ENCODE assay signal across 13 cellular contexts in genomic region chr4:153792893-153793227, GRCh38. TPM values are rescaled to one million over a fixed set of nuclear protein-coding genes. Genes with fewer than 3 reads are reported as not detected.
A peak's percentile ranks its signal among the peaks of the same experiment; 100 is the strongest.
DNase-seq lines count a peak whose midpoint lies in the region; FAIRE-seq and TF ChIP-seq lines count a peak whose summit lies in the region.
"Had no signal": no experiment of that assay in that cellular context is flagged by ENCODE, and none has a peak within 500 bp of the region (broad histone marks: within the 10 kb centered on the region; RNA-seq: fewer than 3 reads in every experiment).

No MANE protein-coding gene starts in this region.

- peak overlapping the region; percentile 23 for H3K4me3 ChIP-seq in astrocyte of the cerebellum (ENCODE audit: low read depth, low read length)
- H3K4me3 ChIP-seq in keratinocyte (ENCODE audit: control insufficient read depth in 2 of 3, extremely low read depth in 1 of 3, insufficient read depth in 2 of 3, low read depth in 1 of 3, low read length in 3 of 3), result no peak overlapping the region
- peak overlapping the region; percentile 63 to 71 for H3K4me3 ChIP-seq in stomach smooth muscle (ENCODE audit: low read length in 2 of 2)

- peaks cover 4% of the 10 kb centered on the region for H3K36me3 Mint-ChIP-seq in activated CD4-positive, alpha-beta memory T cell treated with anti-CD3 and anti-CD28 coated beads, Interleukin-2, amount 10 ng/mL, durations not matched to agents 7 days and 5 days (ENCODE audit: low read depth)
- no peaks in the 10 kb centered on the region for H3K36me3 Mint-ChIP-seq in activated CD4-positive, alpha-beta memory T cell treated with anti-CD3 and anti-CD28 coated beads for 36 hours

- H3K36me3 ChIP-seq in keratinocyte (ENCODE audit: control insufficient read depth in 2 of 2, extremely low read depth in 1 of 2, insufficient read depth in 2 of 2, low read length in 2 of 2) (no peaks in the 10 kb centered on the region), stomach smooth muscle (ENCODE audit: control insufficient read depth in 2 of 2, insufficient read depth in 2 of 2, low read length in 2 of 2) (no peaks in the 10 kb centered on the region)
- H3K36me3 ChIP-seq: neutrophil had no signal

- no peak overlapping the region for H3K27ac Mint-ChIP-seq in activated CD4-positive, alpha-beta memory T cell treated with anti-CD3 and anti-CD28 coated beads, Interleukin-2, amount 10 ng/mL, durations not matched to agents 7 days and 5 days
- H3K27ac Mint-ChIP-seq in activated CD4-positive, alpha-beta memory T cell treated with anti-CD3 and anti-CD28 coated beads for 36 hours, result no peak overlapping the region

- DNase-seq in activated CD4-positive, alpha-beta memory T cell treated with anti-CD3 and anti-CD28 coated beads, Interleukin-2, amount 10 ng/mL, durations not matched to agents 7 days and 5 days, result no peak
- no peak for DNase-seq in activated CD4-positive, alpha-beta memory T cell treated with anti-CD3 and anti-CD28 coated beads for 36 hours
- DNase-seq in astrocyte of the cerebellum (ENCODE audit: low read depth) (no peak), keratinocyte (ENCODE audit: low read depth, low spot score) (no peak), EL (no peak), NOMO-1 (lab: John Stamatoyannopoulos, UW; ENCODE audit: unreplicated experiment in 2 of 2) (no peak), NCI-H1694 (lab: John Stamatoyannopoulos, UW) (no peak)
- DNase-seq: ACHN, NCI-H1417 treated with DMSO at 0.1 percent for 48 hours had no signal

- H3K9me3 ChIP-seq in keratinocyte (ENCODE audit: control insufficient read depth, low read depth, low read length) (no peaks in the 10 kb centered on the region), stomach smooth muscle (ENCODE audit: control insufficient read depth in 2 of 2, low read length in 2 of 2) (no peaks in the 10 kb centered on the region)
- H3K9me3 ChIP-seq: neutrophil had no signal

- TF ChIP-seq CTCF in astrocyte of the cerebellum (IDR thresholded peaks at IDR 0.05; ENCODE audit: low read depth, low read length, missing control alignments) (no peak), keratinocyte (optimal IDR thresholded peaks at IDR 0.05 in 1 of 3, IDR thresholded peaks at IDR 0.05 in 1 of 3, conservative IDR thresholded peaks at IDR 0.05 in 1 of 3; ENCODE audit: extremely low read depth in 1 of 3, insufficient read depth in 2 of 3, low read length in 3 of 3) (no peak)

- H3K9me1 ChIP-seq in keratinocyte (ENCODE audit: control insufficient read depth, extremely low read depth, insufficient read depth, low read length), result no peaks in the 10 kb centered on the region

- CTCF ChIA-PET in activated CD4-positive, alpha-beta memory T cell treated with anti-CD3 and anti-CD28 coated beads, Interleukin-2, amount 10 ng/mL, durations not matched to agents 7 days and 5 days (lab: Charles Lee), result no interaction called here
- CTCF ChIA-PET in activated CD4-positive, alpha-beta memory T cell treated with anti-CD3 and anti-CD28 coated beads for 36 hours (lab: Charles Lee), result interaction anchor here (1.2 to 1.7 kb wide), 2 partner anchors 144 to 234 kb away, joined by 3 to 4 read pairs; no protein-coding TSS in a partner anchor

- H3K4me1 ChIP-seq in keratinocyte (ENCODE audit: control insufficient read depth, extremely low read depth, insufficient read depth, low read length) (peaks cover 12% of the 10 kb centered on the region), stomach smooth muscle (ENCODE audit: control insufficient read depth, insufficient read depth, low read length) (peaks cover 36% of the 10 kb centered on the region)

- H3K4me2 ChIP-seq in keratinocyte (ENCODE audit: control insufficient read depth, extremely low read depth, insufficient read depth, low read depth, low read length), result peak overlapping the region; percentile 76

- H3K27ac ChIP-seq in keratinocyte (ENCODE audit: control insufficient read depth, insufficient read depth, low read length), result no peak overlapping the region
- no peak overlapping the region for H3K27ac ChIP-seq in stomach smooth muscle (ENCODE audit: low read length)
- H3K27ac ChIP-seq: neutrophil, VCaP had no signal

- H3K9me3 Mint-ChIP-seq in activated CD4-positive, alpha-beta memory T cell treated with anti-CD3 and anti-CD28 coated beads, Interleukin-2, amount 10 ng/mL, durations not matched to agents 7 days and 5 days, result no peaks in the 10 kb centered on the region
- H3K9me3 Mint-ChIP-seq in activated CD4-positive, alpha-beta memory T cell treated with anti-CD3 and anti-CD28 coated beads for 36 hours, result no peaks in the 10 kb centered on the region

- intact Hi-C loops in activated CD4-positive, alpha-beta memory T cell treated with anti-CD3 and anti-CD28 coated beads for 36 hours (cut with micrococcal nuclease), result no loop called here

- H3K27me3 Mint-ChIP-seq in activated CD4-positive, alpha-beta memory T cell treated with anti-CD3 and anti-CD28 coated beads, Interleukin-2, amount 10 ng/mL, durations not matched to agents 7 days and 5 days, result peaks cover 87% of the 10 kb centered on the region
- H3K27me3 Mint-ChIP-seq in activated CD4-positive, alpha-beta memory T cell treated with anti-CD3 and anti-CD28 coated beads for 36 hours, result peaks cover 80% of the 10 kb centered on the region

- no peak for FAIRE-seq in keratinocyte (lab: Jason Lieb, UNC)

- dilution Hi-C loops in keratinocyte (cut with MboI; ENCODE audit: extremely low pct_ligation_motif_present, low sequenced_read_pairs), result no loop called here

- peaks cover 23% of the 10 kb centered on the region for H3K4me1 Mint-ChIP-seq in activated CD4-positive, alpha-beta memory T cell treated with anti-CD3 and anti-CD28 coated beads, Interleukin-2, amount 10 ng/mL, durations not matched to agents 7 days and 5 days
- peaks cover 28% of the 10 kb centered on the region for H3K4me1 Mint-ChIP-seq in activated CD4-positive, alpha-beta memory T cell treated with anti-CD3 and anti-CD28 coated beads for 36 hours (ENCODE audit: low read depth)

- H3K9ac ChIP-seq in keratinocyte (ENCODE audit: control insufficient read depth, extremely low read depth, insufficient read depth, low read length) (no peak overlapping the region), stomach smooth muscle (ENCODE audit: low read length in 2 of 2) (no peak overlapping the region)

- no peaks in the 10 kb centered on the region for H4K20me1 ChIP-seq in keratinocyte (ENCODE audit: control insufficient read depth, extremely low read depth, insufficient read depth, low read length)

- no peak overlapping the region for H2AFZ ChIP-seq in keratinocyte (ENCODE audit: control insufficient read depth, low read length)

- H3K27me3 ChIP-seq in keratinocyte (ENCODE audit: control insufficient read depth, extremely low read depth, insufficient read depth, low read length) (peaks cover 54% of the 10 kb centered on the region), stomach smooth muscle (ENCODE audit: control insufficient read depth in 1 of 2, insufficient read depth in 2 of 2, low read length in 2 of 2) (peaks cover 41 to 58% of the 10 kb centered on the region in 2 donors)

- POLR2A ChIA-PET in activated CD4-positive, alpha-beta memory T cell treated with anti-CD3 and anti-CD28 coated beads, Interleukin-2, amount 10 ng/mL, durations not matched to agents 7 days and 5 days (lab: Charles Lee), result no interaction called here
- POLR2A ChIA-PET in activated CD4-positive, alpha-beta memory T cell treated with anti-CD3 and anti-CD28 coated beads for 36 hours (lab: Charles Lee), result no interaction called here

- peak overlapping the region; percentile 16 for H3K4me3 Mint-ChIP-seq in activated CD4-positive, alpha-beta memory T cell treated with anti-CD3 and anti-CD28 coated beads, Interleukin-2, amount 10 ng/mL, durations not matched to agents 7 days and 5 days
- no peak overlapping the region for H3K4me3 Mint-ChIP-seq in activated CD4-positive, alpha-beta memory T cell treated with anti-CD3 and anti-CD28 coated beads for 36 hours

- in situ Hi-C loops in astrocyte of the cerebellum (cut with HindIII; ENCODE audit: low sequenced_read_pairs), result no loop called here

- H3K79me2 ChIP-seq in keratinocyte (ENCODE audit: control insufficient read depth, insufficient read depth, low read length), result no peaks in the 10 kb centered on the region

RNA-seq across cellular contexts. Expression of gene SFRP2, which starts 4.0 kb away (rescaled TPM):
- not detected for total RNA-seq in activated CD4-positive, alpha-beta memory T cell treated with anti-CD3 and anti-CD28 coated beads, Interleukin-2, amount 10 ng/mL, durations not matched to agents 7 days and 5 days
- not detected for total RNA-seq in activated CD4-positive, alpha-beta memory T cell treated with anti-CD3 and anti-CD28 coated beads for 36 hours
- not detected in 3 replicates for polyA plus RNA-seq in keratinocyte
- not detected for polyA plus RNA-seq in keratinocyte (2011; ENCODE audit: low read depth)
- not detected in 2 replicates for polyA plus RNA-seq in keratinocyte (2011; cell fraction: cytosol; rRNA removed)
- not detected in 2 replicates for polyA plus RNA-seq in keratinocyte (2011; cell fraction: nucleus; rRNA removed)
- not detected in 2 replicates for polyA plus RNA-seq in keratinocyte (2012; ENCODE audit: low replicate concordance)
- not detected in 3 replicates for polyA minus RNA-seq in keratinocyte
- polyA minus RNA-seq in keratinocyte (2011; cell fraction: cytosol; rRNA and poly(A)+ RNA removed), result not detected
- not detected in 2 replicates for polyA minus RNA-seq in keratinocyte (2011; cell fraction: nucleus; rRNA and poly(A)+ RNA removed)
- total RNA-seq: fibroblast of villous mesenchyme had no signal

RNA-seq across cellular contexts. Expression of gene RNF175, which starts 33.0 kb away (rescaled TPM):
- total RNA-seq in activated CD4-positive, alpha-beta memory T cell treated with anti-CD3 and anti-CD28 coated beads, Interleukin-2, amount 10 ng/mL, durations not matched to agents 7 days and 5 days, result not detected
- total RNA-seq in activated CD4-positive, alpha-beta memory T cell treated with anti-CD3 and anti-CD28 coated beads for 36 hours, result not detected
- 0.04 to 0.08 TPM in 2 of 3 replicates, not detected in the other for polyA plus RNA-seq in keratinocyte
- polyA plus RNA-seq in keratinocyte (2011; ENCODE audit: low read depth), result not detected
- polyA plus RNA-seq in keratinocyte (2011; cell fraction: cytosol; rRNA removed), result 0.04 TPM in 1 of 2 replicates, not detected in the other
- 0.05 and 0.09 TPM in 2 replicates for polyA plus RNA-seq in keratinocyte (2011; cell fraction: nucleus; rRNA removed)
- polyA plus RNA-seq in keratinocyte (2012; ENCODE audit: low replicate concordance), result not detected in 2 replicates
- polyA minus RNA-seq in keratinocyte, result not detected in 3 replicates
- polyA minus RNA-seq in keratinocyte (2011; cell fraction: cytosol; rRNA and poly(A)+ RNA removed), result not detected
- polyA minus RNA-seq in keratinocyte (2011; cell fraction: nucleus; rRNA and poly(A)+ RNA removed), result not detected in 2 replicates
- total RNA-seq: fibroblast of villous mesenchyme had no signal

Comparison
In these comparisons a context has a peak if more than half of its experiments do, and no peak if none do; other contexts are left out.
1. H3K4me3 ChIP-seq: peak in astrocyte of the cerebellum (single experiment) and stomach smooth muscle (2 of 2); none in keratinocyte (0 of 3).